Comparison of ENCODE assay signal across 23 cellular contexts in the genomic region with DNA sequence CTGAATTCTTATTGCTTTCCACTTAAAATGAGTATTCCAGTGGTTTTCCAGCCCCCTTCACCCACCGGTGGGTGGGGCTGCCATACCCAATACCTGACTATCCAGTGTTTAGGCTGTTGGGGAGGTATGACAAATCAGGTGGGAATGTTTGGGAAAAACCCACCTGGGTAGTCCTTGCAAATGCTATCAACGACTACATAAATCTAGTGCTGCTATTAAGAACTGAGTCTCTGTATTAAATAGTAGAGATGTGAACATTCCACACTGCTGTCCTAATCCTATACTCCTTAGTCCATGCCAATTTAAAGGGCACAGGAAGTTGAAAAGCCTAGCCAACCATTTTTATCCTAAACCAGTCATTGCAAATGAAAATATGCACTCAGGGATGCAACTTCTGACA.
DNase-seq lines count a peak whose midpoint lies in the region; ATAC-seq and TF ChIP-seq lines count a peak whose summit lies in the region.
"Had no signal": no experiment of that assay in that cellular context is flagged by ENCODE, and none has a peak within 500 bp of the region (broad histone marks: within the 10 kb centered on the region; RNA-seq: fewer than 3 reads in every experiment).

No MANE protein-coding gene starts in this region.

- peaks cover 26 to 65% of the 10 kb centered on the region in 2 donors for H3K27me3 Mint-ChIP-seq in CD8-positive, alpha-beta memory T cell

- no peaks in the 10 kb centered on the region for H4K20me1 ChIP-seq in osteoblast (ENCODE audit: insufficient read depth, low read length)

- no peaks in the 10 kb centered on the region for H3K79me2 ChIP-seq in osteoblast (ENCODE audit: insufficient read depth, low read length)

- H3K4me1 Mint-ChIP-seq in CD8-positive, alpha-beta memory T cell = peaks cover 8 to 19% (median 16%) of the 10 kb centered on the region in 3 donors

- H3K9me3 ChIP-seq in RWPE2 (ENCODE audit: severe bottlenecking) = no peaks in the 10 kb centered on the region
- H3K9me3 ChIP-seq in osteoblast (ENCODE audit: low read depth, low read length) = no peaks in the 10 kb centered on the region
- no peaks in the 10 kb centered on the region for H3K9me3 ChIP-seq in CD8-positive, alpha-beta memory T cell (ENCODE audit: low read length)
- H3K9me3 ChIP-seq: Peyer's patch had no signal

- ATAC-seq in RWPE2 (ENCODE audit: low read depth) (peak; percentile 54; the same call in 1 of the 3 replicates), HG02973 (IDR thresholded peaks at IDR 0.05; ENCODE audit: unreplicated experiment) (no peak)
- ATAC-seq: Right ventricle myocardium inferior had no signal

- peaks cover 0 to 10% (median 0%) of the 10 kb centered on the region in 3 donors for H3K36me3 Mint-ChIP-seq in CD8-positive, alpha-beta memory T cell

- POLR2A ChIA-PET in CD8-positive, alpha-beta memory T cell (lab: Charles Lee) = no interaction called here

- no peak overlapping the region for H2AFZ ChIP-seq in osteoblast (ENCODE audit: low read length)

- H3K27ac ChIP-seq in RWPE2 (ENCODE audit: poor library complexity, severe bottlenecking) (no peak overlapping the region), osteoblast (ENCODE audit: low read depth, low read length) (no peak overlapping the region)
- no peak overlapping the region for H3K27ac ChIP-seq in CD8-positive, alpha-beta memory T cell (ENCODE audit: low read depth, low read length)
- H3K27ac ChIP-seq: C4-2B, Peyer's patch had no signal

- peak; percentile 38 for DNase-seq in NCI-H1694 treated with DMSO at 0.1 percent for 48 hours (lab: John Stamatoyannopoulos, UW)
- DNase-seq in NCI-H1694 (lab: John Stamatoyannopoulos, UW) = no peak
- DNase-seq in M059J (ENCODE audit: low read depth) = peak; percentile 22
- DNase-seq in RWPE2 (ENCODE audit: low spot score) = no peak
- DNase-seq in osteoblast (ENCODE audit: insufficient read length, low spot score, missing footprints) = peak; percentile 21
- no peak for DNase-seq in ecto neural progenitor cell (ENCODE audit: low spot score)
- DNase-seq in CD8-positive, alpha-beta memory T cell = no peak
- DNase-seq: 8988T, DMS53, GDM1, GOT3, IMR-90, NCI-H1092, NCI-H146, NCI-H2081, NCI-H2171 treated with DMSO at 0.1 percent for 48 hours, NCI-H510A treated with DMSO at 0.1 percent for 48 hours, NCI-H748 treated with DMSO at 0.1 percent for 48 hours, Peyer's patch, SW 1271 had no signal

- H3K4me1 ChIP-seq in RWPE2 (ENCODE audit: insufficient read depth, poor library complexity, severe bottlenecking) = peaks cover 4% of the 10 kb centered on the region
- H3K4me1 ChIP-seq in osteoblast (ENCODE audit: insufficient read depth, low read length) = no peaks in the 10 kb centered on the region
- H3K4me1 ChIP-seq in CD8-positive, alpha-beta memory T cell (ENCODE audit: insufficient read depth, low read length) = peaks cover 6% of the 10 kb centered on the region
- H3K4me1 ChIP-seq: Peyer's patch had no signal

- H3K4me3 ChIP-seq in RWPE2 (ENCODE audit: severe bottlenecking) (no peak overlapping the region), osteoblast (ENCODE audit: insufficient read depth, low read length) (no peak overlapping the region)
- H3K4me3 ChIP-seq in CD8-positive, alpha-beta memory T cell (ENCODE audit: low read length) = no peak overlapping the region
- H3K4me3 ChIP-seq: Peyer's patch had no signal

- peaks cover 4% of the 10 kb centered on the region for H3K27me3 ChIP-seq in RWPE2 (ENCODE audit: insufficient read depth, poor library complexity, severe bottlenecking)
- H3K27me3 ChIP-seq in osteoblast (ENCODE audit: insufficient read depth, low read length) = peaks cover 27% of the 10 kb centered on the region
- H3K27me3 ChIP-seq in CD8-positive, alpha-beta memory T cell (ENCODE audit: insufficient read depth, low read length, poor library complexity, severe bottlenecking) = peaks cover 3% of the 10 kb centered on the region
- H3K27me3 ChIP-seq: Peyer's patch had no signal

- no peak overlapping the region for H3K4me3 Mint-ChIP-seq in CD8-positive, alpha-beta memory T cell

- CTCF ChIA-PET in CD8-positive, alpha-beta memory T cell (lab: Charles Lee) = no interaction called here

- no peak for TF ChIP-seq CTCF in RWPE2 (IDR thresholded peaks at IDR 0.05; ENCODE audit: poor library complexity, severe bottlenecking)
- TF ChIP-seq CTCF in osteoblast (IDR thresholded peaks at IDR 0.05; ENCODE audit: extremely low read depth, low read depth, low read length) = no peak

- H3K36me3 ChIP-seq in RWPE2 (ENCODE audit: low read depth) (no peaks in the 10 kb centered on the region), osteoblast (ENCODE audit: insufficient read depth, low read length) (no peaks in the 10 kb centered on the region)
- no peaks in the 10 kb centered on the region for H3K36me3 ChIP-seq in CD8-positive, alpha-beta memory T cell (ENCODE audit: insufficient read depth, low read length)
- H3K36me3 ChIP-seq: Peyer's patch had no signal

- H3K4me2 ChIP-seq in osteoblast (ENCODE audit: insufficient read depth, low read length) = no peak overlapping the region

- no peak overlapping the region for H3K27ac Mint-ChIP-seq in CD8-positive, alpha-beta memory T cell

- H3K9me3 Mint-ChIP-seq in CD8-positive, alpha-beta memory T cell = peaks cover 0 to 12% (median 7%) of the 10 kb centered on the region in 5 donors

Comparison
In these comparisons a context has a peak if more than half of its experiments do, and no peak if none do; other contexts are left out.
1. DNase-seq: peak in NCI-H1694 treated with DMSO at 0.1 percent for 48 hours (single experiment), M059J (single experiment) and osteoblast (single experiment); none in NCI-H1694 (single experiment), RWPE2 (single experiment), ecto neural progenitor cell (single experiment) and CD8-positive, alpha-beta memory T cell (0 of 5).